ENCODE assay signal across 17 cellular contexts in genomic region chr5:158543539-158544387, GRCh38.
A peak's percentile ranks its signal among the peaks of the same experiment; 100 is the strongest.
DNase-seq lines count a peak whose midpoint lies in the region; ATAC-seq, FAIRE-seq and TF ChIP-seq lines count a peak whose summit lies in the region.
"Had no signal": no experiment of that assay in that cellular context is flagged by ENCODE, and none has a peak within 500 bp of the region (broad histone marks: within the 10 kb centered on the region; RNA-seq: fewer than 3 reads in every experiment).

No MANE protein-coding gene starts in this region.

- H3K9me3 ChIP-seq in GM12878 (replicated peaks; ENCODE audit: control insufficient read depth, insufficient read depth, low read length) (no peaks in the 10 kb centered on the region), suprapubic skin (no peaks in the 10 kb centered on the region)
- H3K9me3 ChIP-seq: stomach had no signal

- H3K36me3 Mint-ChIP-seq in activated naive CD4-positive, alpha-beta T cell treated with anti-CD3 and anti-CD28 coated beads for 36 hours (ENCODE audit: low read depth): no peaks in the 10 kb centered on the region
- H3K36me3 Mint-ChIP-seq: brain had no signal

- intact Hi-C loops in activated naive CD4-positive, alpha-beta T cell treated with anti-CD3 and anti-CD28 coated beads for 36 hours (cut with micrococcal nuclease): loop anchor here (1.0 to 10.0 kb wide), 4 partner anchors 29 to 914 kb away; partner anchors contain the start of gene EBF1
- intact Hi-C loops in GM12878 (cut with micrococcal nuclease; ENCODE audit: unreplicated experiment): no loop called here

- WGBS in GM12878 (ENCODE audit: insufficient coverage, insufficient replicate concordance, low lambda C conversion rate, missing lambda C conversion rate): 23% methylated on average over 6 of the region's 6 CpGs
- WGBS in suprapubic skin: 74% methylated on average over 6 of the region's 6 CpGs

- H3K9me3 Mint-ChIP-seq in activated naive CD4-positive, alpha-beta T cell treated with anti-CD3 and anti-CD28 coated beads for 36 hours: peaks cover 2% of the 10 kb centered on the region

- H3K79me2 ChIP-seq in GM12878 (ENCODE audit: control insufficient read depth, insufficient read depth, low read length): no peaks in the 10 kb centered on the region

- in situ Hi-C loops in GM12878 (cut with MboI): no loop called here

- no peak overlapping the region for H3K4me3 Mint-ChIP-seq in activated naive CD4-positive, alpha-beta T cell treated with anti-CD3 and anti-CD28 coated beads for 36 hours
- H3K4me3 Mint-ChIP-seq: brain, T-helper 17 cell had no signal

- no peak overlapping the region for H3K4me3 ChIP-seq in GM12878
- no peak overlapping the region for H3K4me3 ChIP-seq in suprapubic skin
- H3K4me3 ChIP-seq: stomach had no signal

- no peak overlapping the region for H3K27ac ChIP-seq in GM12878 (ENCODE audit: control insufficient read depth, insufficient read depth)
- H3K27ac ChIP-seq in suprapubic skin: peak overlapping the region; percentile 38
- H3K27ac ChIP-seq: stomach had no signal

- BruUV-seq in GM12878 (replicated peaks; lab: Mats Ljungman, UMichigan): no TSS peak

- SMC1A ChIA-PET in GM12878 (lab: Charles Lee; ENCODE audit: uncharacterized antibody, unreplicated experiment): interaction anchor here (0.6 to 1.0 kb wide), 2 partner anchors 20 to 30 kb away, joined by 3 read pairs; no protein-coding TSS in a partner anchor

- no peak for TF ChIP-seq EP300 in GM12878 (IDR thresholded peaks at IDR 0.05; ENCODE audit: borderline replicate concordance in 1 of 2, control insufficient read depth in 1 of 2, low read depth in 2 of 2, low read length in 2 of 2)
- TF ChIP-seq EP300 in suprapubic skin (IDR thresholded peaks at IDR 0.05): no peak

- H3K27ac Mint-ChIP-seq in activated naive CD4-positive, alpha-beta T cell treated with anti-CD3 and anti-CD28 coated beads for 36 hours: no peak overlapping the region
- H3K27ac Mint-ChIP-seq: brain, T-helper 17 cell had no signal

- no peak for TF ChIP-seq CTCF in GM12878 (IDR thresholded peaks at IDR 0.05 in 2 of 3, conservative IDR thresholded peaks at IDR 0.05 in 1 of 3; ENCODE audit: control insufficient read depth in 2 of 3, extremely low read depth in 1 of 3, insufficient read depth in 1 of 3, low read depth in 3 of 3, low read length in 3 of 3)
- no peak for TF ChIP-seq CTCF in suprapubic skin (IDR thresholded peaks at IDR 0.05)

- TF ChIP-seq RAD21 in GM12878 (IDR thresholded peaks at IDR 0.05; ENCODE audit: insufficient read depth, low read depth, low read length): no peak

- FAIRE-seq in GM12878 (lab: Jason Lieb, UNC): no peak
- FAIRE-seq: H1, keratinocyte had no signal

- POLR2A ChIA-PET in GM12878 (lab: Charles Lee): no interaction called here

- no peaks in the 10 kb centered on the region for H3K36me3 ChIP-seq in GM12878 (ENCODE audit: control insufficient read depth in 2 of 2, insufficient read depth in 2 of 2, low read length in 1 of 2)
- H3K36me3 ChIP-seq in suprapubic skin: no peaks in the 10 kb centered on the region
- H3K36me3 ChIP-seq: stomach had no signal

- no peaks in the 10 kb centered on the region for H3K27me3 Mint-ChIP-seq in activated naive CD4-positive, alpha-beta T cell treated with anti-CD3 and anti-CD28 coated beads for 36 hours (ENCODE audit: low read depth)

- RAD21 ChIA-PET in GM12878 (lab: Charles Lee; ENCODE audit: unreplicated experiment): interaction anchor here (1.4 kb wide), 2 partner anchors 10 to 135 kb away, joined by 3 read pairs; no protein-coding TSS in a partner anchor

- no peak for TF ChIP-seq POLR2A in GM12878 (IDR thresholded peaks at IDR 0.05; ENCODE audit: low read depth, low read length)
- TF ChIP-seq POLR2A in suprapubic skin (IDR thresholded peaks at IDR 0.05): no peak

- DNase-seq in activated naive CD4-positive, alpha-beta T cell treated with anti-CD3 and anti-CD28 coated beads for 36 hours: peak; percentile 18
- no peak for DNase-seq in activated naive CD4-positive, alpha-beta T cell treated with anti-CD3 and anti-CD28 coated beads, Interleukin-2, amount 50 U/mL, for 16 hours
- DNase-seq in GM12878 (ENCODE audit: low read depth, low spot score): no peak
- DNase-seq in kidney glomerular epithelial cell (lab: John Stamatoyannopoulos, UW): peak; percentile 49
- no peak for DNase-seq in suprapubic skin (ENCODE audit: low spot score in 2 of 2)
- DNase-seq in MV-4-11 (lab: John Stamatoyannopoulos, UW): no peak
- no peak for DNase-seq in NCI-H1694 (lab: John Stamatoyannopoulos, UW)
- DNase-seq: ACHN; GF-D8; NCI-H187; stimulated activated CD4-positive, alpha-beta T cell treated with anti-CD3 and anti-CD28 coated beads, Interleukin-4, amount 100 ng/mL, for 1 hour; stomach; T-helper 17 cell had no signal

- no peak overlapping the region for H3K4me2 ChIP-seq in GM12878 (ENCODE audit: control insufficient read depth, insufficient read depth)

- H4K20me1 ChIP-seq in GM12878 (ENCODE audit: control insufficient read depth, insufficient read depth): no peaks in the 10 kb centered on the region

- no peak overlapping the region for H2AFZ ChIP-seq in GM12878 (ENCODE audit: control insufficient read depth, low read depth, low read length)

- CTCF ChIA-PET in activated naive CD4-positive, alpha-beta T cell treated with anti-CD3 and anti-CD28 coated beads for 36 hours (lab: Charles Lee): interaction anchor here (0.6 to 1.9 kb wide), 3 partner anchors 29 to 563 kb away, joined by 3 to 7 read pairs (median 5); no protein-coding TSS in a partner anchor
- CTCF ChIA-PET in GM12878 (lab: Yijun Ruan, JAX): interaction anchor here (0.7 to 1.0 kb wide), 2 partner anchors 218 to 719 kb away, joined by 3 read pairs; no protein-coding TSS in a partner anchor

- H3K4me1 ChIP-seq in GM12878 (ENCODE audit: control insufficient read depth, insufficient read depth, low read length): peaks cover 4% of the 10 kb centered on the region; the same call in 1 of the 2 replicates
- H3K4me1 ChIP-seq in suprapubic skin: no peaks in the 10 kb centered on the region
- H3K4me1 ChIP-seq: stomach had no signal

- H3K27me3 ChIP-seq in GM12878 (replicated peaks in 1 of 2; ENCODE audit: control insufficient read depth in 2 of 2, insufficient read depth in 2 of 2, low read length in 1 of 2) (no peaks in the 10 kb centered on the region), suprapubic skin (no peaks in the 10 kb centered on the region)
- H3K27me3 ChIP-seq: stomach had no signal

- peak; percentile 71 for ATAC-seq in GM12878
- no peak for ATAC-seq in GM18858 (IDR thresholded peaks at IDR 0.05; ENCODE audit: unreplicated experiment)
- ATAC-seq: T-helper 17 cell had no signal

- H3K4me1 Mint-ChIP-seq in activated naive CD4-positive, alpha-beta T cell treated with anti-CD3 and anti-CD28 coated beads for 36 hours (ENCODE audit: low read depth): peaks cover 39% of the 10 kb centered on the region
- H3K4me1 Mint-ChIP-seq: T-helper 17 cell had no signal

- no peak overlapping the region for H3K9ac ChIP-seq in GM12878 (ENCODE audit: control insufficient read depth, insufficient read depth, low read length)

TF ChIP-seq in GM12878, 131 proteins besides CTCF, POLR2A, EP300 and RAD21:
- TF ChIP-seq JUNB (IDR thresholded peaks at IDR 0.05) (peak; percentile 52), MTA2 (IDR thresholded peaks at IDR 0.05; ENCODE audit: low read depth) (no peak), IRF4 (IDR thresholded peaks at IDR 0.05; ENCODE audit: low read depth, low read length) (peak; percentile 46; the same call in 1 of the 2 replicates)

Comparison
In these comparisons a context has a peak if more than half of its experiments do, and no peak if none do; other contexts are left out.
1. DNase-seq: peak in activated naive CD4-positive, alpha-beta T cell treated with anti-CD3 and anti-CD28 coated beads for 36 hours (single experiment) and kidney glomerular epithelial cell (single experiment); none in activated naive CD4-positive, alpha-beta T cell treated with anti-CD3 and anti-CD28 coated beads, Interleukin-2, amount 50 U/mL, for 16 hours (single experiment), GM12878 (single experiment), suprapubic skin (0 of 2), MV-4-11 (single experiment) and NCI-H1694 (single experiment).